In the genomic region with DNA sequence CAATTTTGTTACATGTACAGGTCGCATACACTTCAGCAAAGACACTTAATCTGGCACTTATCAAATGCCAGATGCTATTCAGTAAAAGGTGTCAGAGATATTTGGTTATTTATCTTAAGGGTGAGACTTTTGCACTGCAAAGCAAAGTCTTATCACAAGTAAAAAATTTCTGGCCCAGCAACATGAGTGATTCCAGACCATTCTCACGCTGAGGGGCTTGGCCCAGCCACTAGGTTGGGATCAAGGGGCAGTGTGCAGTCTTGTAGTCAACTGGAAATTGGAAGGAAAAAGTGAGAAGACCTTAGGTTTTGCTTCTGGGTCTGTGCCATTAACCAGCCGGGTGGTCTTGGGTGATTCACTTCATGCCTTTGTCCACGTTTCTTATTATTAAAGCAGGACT, we compare ENCODE assay signal across 27 cellular contexts.
DNase-seq lines count a peak whose midpoint lies in the region; ATAC-seq and TF ChIP-seq lines count a peak whose summit lies in the region.
"Had no signal": no experiment of that assay in that cellular context is flagged by ENCODE, and none has a peak within 500 bp of the region (broad histone marks: within the 10 kb centered on the region; RNA-seq: fewer than 3 reads in every experiment).

No MANE protein-coding gene starts in this region.

- H3K27ac Mint-ChIP-seq in activated CD4-positive, alpha-beta T cell treated with anti-CD3 and anti-CD28 coated beads, Interleukin-2, amount 10 ng/mL, durations not matched to agents 24 days and 14 days = no peak overlapping the region
- H3K27ac Mint-ChIP-seq: CD4-positive, alpha-beta memory T cell; CD4-positive, CD25-positive, alpha-beta regulatory T cell; CD8-positive, alpha-beta memory T cell had no signal

- H3K36me3 ChIP-seq in cardiac muscle cell (no peaks in the 10 kb centered on the region), osteoblast (ENCODE audit: insufficient read depth, low read length) (no peaks in the 10 kb centered on the region)
- H3K36me3 ChIP-seq: BE2C, BLaER1 had no signal

- DNase-seq in NCI-H2171 treated with DMSO at 0.1 percent for 48 hours (lab: John Stamatoyannopoulos, UW) (peak; percentile 44), NCI-H2171 (lab: John Stamatoyannopoulos, UW) (no peak), cardiac muscle cell (ENCODE audit: low read depth in 1 of 2, low spot score in 1 of 2) (peak in 1 of 2 donors; percentile 49), right cardiac atrium (no peak), osteoblast (ENCODE audit: insufficient read length, low spot score, missing footprints) (peak; percentile 65)
- DNase-seq in activated CD4-positive, alpha-beta T cell treated with anti-CD3 and anti-CD28 coated beads, Interleukin-2, amount 10 ng/mL, durations not matched to agents 24 days and 14 days = peak; percentile 35
- DNase-seq in activated CD4-positive, alpha-beta T cell treated with anti-CD3 and anti-CD28 coated beads, Interleukin-2, amount 50 U/mL, for 48 hours = no peak
- no peak for DNase-seq in activated T-cell treated with anti-CD3 and anti-CD28 coated beads, Interleukin-2, amount 50 U/mL, for 48 hours
- DNase-seq: ACHN; BE2C; C1 segment of cervical spinal cord; CD4-positive, alpha-beta memory T cell; CD4-positive, CD25-positive, alpha-beta regulatory T cell; CD8-positive, alpha-beta memory T cell; COR-L47; DMS 273 treated with DMSO at 0.1 percent for 48 hours; DMS153; DMS53; DMS79; DND-41; EL; GDM1 had no signal

- H2AFZ ChIP-seq in osteoblast (ENCODE audit: low read length) = no peak overlapping the region

- no peaks in the 10 kb centered on the region for H3K36me3 Mint-ChIP-seq in activated CD4-positive, alpha-beta T cell treated with anti-CD3 and anti-CD28 coated beads, Interleukin-2, amount 10 ng/mL, durations not matched to agents 24 days and 14 days (ENCODE audit: low read depth)
- H3K36me3 Mint-ChIP-seq: CD14-positive monocyte; CD4-positive, alpha-beta memory T cell; CD4-positive, CD25-positive, alpha-beta regulatory T cell had no signal

- no peak for TF ChIP-seq CTCF in cardiac muscle cell (IDR thresholded peaks at IDR 0.05; ENCODE audit: low read depth, low read length)
- TF ChIP-seq CTCF in osteoblast (IDR thresholded peaks at IDR 0.05; ENCODE audit: extremely low read depth, low read depth, low read length) = no peak

- no peak for ATAC-seq in right cardiac atrium
- ATAC-seq: A549, GM12878 had no signal

- H3K4me3 ChIP-seq in cardiac muscle cell (no peak overlapping the region), right cardiac atrium (ENCODE audit: low read length) (no peak overlapping the region), osteoblast (ENCODE audit: insufficient read depth, low read length) (no peak overlapping the region)
- H3K4me3 ChIP-seq: A549, BLaER1, GM12878 had no signal

- H3K4me1 ChIP-seq in cardiac muscle cell (ENCODE audit: low read depth) (peaks cover 13% of the 10 kb centered on the region), right cardiac atrium (ENCODE audit: control insufficient read depth, insufficient read depth, low read length) (no peaks in the 10 kb centered on the region), osteoblast (ENCODE audit: insufficient read depth, low read length) (no peaks in the 10 kb centered on the region)
- H3K4me1 ChIP-seq: A549 had no signal

- peak overlapping the region; percentile 59 for H3K27ac ChIP-seq in cardiac muscle cell
- H3K27ac ChIP-seq in right cardiac atrium (ENCODE audit: low read length) = no peak overlapping the region
- no peak overlapping the region for H3K27ac ChIP-seq in osteoblast (ENCODE audit: low read depth, low read length)
- H3K27ac ChIP-seq: 22Rv1, A549, BLaER1 had no signal

- H3K27me3 ChIP-seq in cardiac muscle cell (no peaks in the 10 kb centered on the region), right cardiac atrium (ENCODE audit: control insufficient read depth, insufficient read depth) (no peaks in the 10 kb centered on the region), osteoblast (ENCODE audit: insufficient read depth, low read length) (no peaks in the 10 kb centered on the region)
- H3K27me3 ChIP-seq: BE2C, BLaER1 had no signal

- H3K9me3 ChIP-seq in cardiac muscle cell (ENCODE audit: low read depth) (no peaks in the 10 kb centered on the region), right cardiac atrium (ENCODE audit: control insufficient read depth, low read length) (no peaks in the 10 kb centered on the region), osteoblast (ENCODE audit: low read depth, low read length) (no peaks in the 10 kb centered on the region)
- H3K9me3 ChIP-seq: A549, BE2C, BLaER1 had no signal

- H3K9me3 Mint-ChIP-seq in activated CD4-positive, alpha-beta T cell treated with anti-CD3 and anti-CD28 coated beads, Interleukin-2, amount 10 ng/mL, durations not matched to agents 24 days and 14 days = no peaks in the 10 kb centered on the region
- H3K9me3 Mint-ChIP-seq: CD4-positive, alpha-beta memory T cell; CD4-positive, CD25-positive, alpha-beta regulatory T cell; CD8-positive, alpha-beta memory T cell had no signal

- no peak overlapping the region for H3K4me3 Mint-ChIP-seq in activated CD4-positive, alpha-beta T cell treated with anti-CD3 and anti-CD28 coated beads, Interleukin-2, amount 10 ng/mL, durations not matched to agents 24 days and 14 days
- H3K4me3 Mint-ChIP-seq: CD14-positive monocyte; CD4-positive, alpha-beta memory T cell; CD4-positive, CD25-positive, alpha-beta regulatory T cell had no signal

- no peaks in the 10 kb centered on the region for H4K20me1 ChIP-seq in osteoblast (ENCODE audit: insufficient read depth, low read length)
- H4K20me1 ChIP-seq: BLaER1 had no signal

- WGBS in right cardiac atrium = 77% methylated on average over 4 of the region's 4 CpGs

- H3K4me1 Mint-ChIP-seq in activated CD4-positive, alpha-beta T cell treated with anti-CD3 and anti-CD28 coated beads, Interleukin-2, amount 10 ng/mL, durations not matched to agents 24 days and 14 days = peaks cover 7% of the 10 kb centered on the region

- H3K79me2 ChIP-seq in osteoblast (ENCODE audit: insufficient read depth, low read length) = no peaks in the 10 kb centered on the region

- H3K4me2 ChIP-seq in osteoblast (ENCODE audit: insufficient read depth, low read length) = no peak overlapping the region
- H3K4me2 ChIP-seq: A549 had no signal

- no peaks in the 10 kb centered on the region for H3K27me3 Mint-ChIP-seq in activated CD4-positive, alpha-beta T cell treated with anti-CD3 and anti-CD28 coated beads, Interleukin-2, amount 10 ng/mL, durations not matched to agents 24 days and 14 days
- H3K27me3 Mint-ChIP-seq: CD4-positive, CD25-positive, alpha-beta regulatory T cell had no signal

- intact Hi-C loops in activated CD4-positive, alpha-beta T cell treated with anti-CD3 and anti-CD28 coated beads, Interleukin-2, amount 10 ng/mL, durations not matched to agents 24 days and 14 days (cut with micrococcal nuclease) = loop anchor here (5.0 kb wide), 2 partner anchors 103 to 573 kb away; no protein-coding TSS in a partner anchor
- intact Hi-C loops in right cardiac atrium (cut with DNase I) = no loop called here

Comparison
In these comparisons a context has a peak if more than half of its experiments do, and no peak if none do; other contexts are left out.
1. DNase-seq: peak in NCI-H2171 treated with DMSO at 0.1 percent for 48 hours (single experiment), activated CD4-positive, alpha-beta T cell treated with anti-CD3 and anti-CD28 coated beads, Interleukin-2, amount 10 ng/mL, durations not matched to agents 24 days and 14 days (single experiment) and osteoblast (single experiment); none in NCI-H2171 (single experiment), activated CD4-positive, alpha-beta T cell treated with anti-CD3 and anti-CD28 coated beads, Interleukin-2, amount 50 U/mL, for 48 hours (0 of 2), right cardiac atrium (0 of 3) and activated T-cell treated with anti-CD3 and anti-CD28 coated beads, Interleukin-2, amount 50 U/mL, for 48 hours (0 of 2).